ENCODE assay signal across 19 cellular contexts in genomic region chr10:70584366-70584765, GRCh38. TPM values are rescaled to one million over a fixed set of nuclear protein-coding genes. Genes with fewer than 3 reads are reported as not detected.
DNase-seq lines count a peak whose midpoint lies in the region; ATAC-seq and TF ChIP-seq lines count a peak whose summit lies in the region.
"Had no signal": no experiment of that assay in that cellular context is flagged by ENCODE, and none has a peak within 500 bp of the region (broad histone marks: within the 10 kb centered on the region; RNA-seq: fewer than 3 reads in every experiment).

No MANE protein-coding gene starts in this region.

- H3F3A ChIP-seq in OCI-LY1 (ENCODE audit: insufficient read depth, low read length) (peaks cover 16% of the 10 kb centered on the region), neural progenitor cell (ENCODE audit: low read depth) (peaks cover 19% of the 10 kb centered on the region)

- peaks cover 7% of the 10 kb centered on the region for H3K27me3 Mint-ChIP-seq in neural progenitor cell (ENCODE audit: insufficient read depth, low read depth)

- H3K4me3 ChIP-seq in HCT116 (replicated peaks in 1 of 2; ENCODE audit: low read depth in 1 of 2, low read length in 2 of 2), result no peak overlapping the region
- peak overlapping the region; percentile 41 for H3K4me3 ChIP-seq in OCI-LY1 (ENCODE audit: low read depth, low read length, poor library complexity, severe bottlenecking)
- H3K4me3 ChIP-seq in neural progenitor cell, result no peak overlapping the region

- TF ChIP-seq CTCF in HCT116 (IDR thresholded peaks at IDR 0.05 in 2 of 3, conservative IDR thresholded peaks at IDR 0.05 in 1 of 3; ENCODE audit: borderline replicate concordance in 1 of 3, insufficient read depth in 1 of 3, low read depth in 2 of 3, low read length in 2 of 3), result no peak
- no peak for TF ChIP-seq CTCF in OCI-LY1 (IDR thresholded peaks at IDR 0.05; ENCODE audit: low read length)
- TF ChIP-seq CTCF in neural progenitor cell (IDR thresholded peaks at IDR 0.05), result no peak

- no peak for TF ChIP-seq POLR2A in HCT116 (IDR thresholded peaks at IDR 0.05; ENCODE audit: borderline replicate concordance, extremely low read depth, insufficient read depth, insufficient read length)

- H3K9me2 ChIP-seq in HCT116 (ENCODE audit: insufficient read depth) (no peaks in the 10 kb centered on the region), OCI-LY1 (ENCODE audit: low read depth, low read length) (no peaks in the 10 kb centered on the region)

- H3K36me3 ChIP-seq in HCT116 (ENCODE audit: control insufficient read depth in 1 of 2, insufficient read depth in 2 of 2, low read length in 2 of 2) (no peaks in the 10 kb centered on the region), OCI-LY1 (ENCODE audit: insufficient read depth, low read length) (peaks cover 7% of the 10 kb centered on the region; the same call in 1 of the 2 replicates), neural progenitor cell (no peaks in the 10 kb centered on the region)

- H3K27ac ChIP-seq in HCT116 (ENCODE audit: low read depth, low read length) (peak overlapping the region; percentile 12; the same call in 1 of the 2 replicates), OCI-LY1 (ENCODE audit: low read depth, low read length, poor library complexity, severe bottlenecking) (peak overlapping the region; percentile 98), neural progenitor cell (no peak overlapping the region)

- H3K79me2 ChIP-seq in HCT116 (ENCODE audit: insufficient read depth, low read length), result no peaks in the 10 kb centered on the region
- H3K79me2 ChIP-seq in OCI-LY1 (ENCODE audit: insufficient read depth, low read length), result no peaks in the 10 kb centered on the region
- no peaks in the 10 kb centered on the region for H3K79me2 ChIP-seq in neural progenitor cell (ENCODE audit: low read depth)

- H3K27me3 ChIP-seq in HCT116 (ENCODE audit: insufficient read depth, low read length) (no peaks in the 10 kb centered on the region), OCI-LY1 (ENCODE audit: insufficient read depth, low read length) (no peaks in the 10 kb centered on the region), neural progenitor cell (no peaks in the 10 kb centered on the region)

- peak overlapping the region; percentile 35; the same call in 1 of the 2 replicates for H3K4me2 ChIP-seq in HCT116 (ENCODE audit: low read length)
- peak overlapping the region; percentile 66 for H3K4me2 ChIP-seq in OCI-LY1 (ENCODE audit: low read length)
- H3K4me2 ChIP-seq in neural progenitor cell, result peak overlapping the region; percentile 52

- ATAC-seq in HCT116 (no peak), GM19351 (IDR thresholded peaks at IDR 0.05; ENCODE audit: unreplicated experiment) (no peak), HG03520 (IDR thresholded peaks at IDR 0.05; ENCODE audit: unreplicated experiment) (no peak)
- ATAC-seq: activated CD4-positive, CD25-positive, alpha-beta regulatory T cell treated with anti-CD3 and anti-CD28 coated beads, Interleukin-2, amount 50 U/mL, for 24 hours had no signal

- no TSS peak for BruUV-seq in HCT116 (replicated peaks; lab: Mats Ljungman, UMichigan)

- DNase-seq in NCI-H748 (lab: John Stamatoyannopoulos, UW; ENCODE audit: unreplicated experiment), result peak; percentile 48
- no peak for DNase-seq in NCI-H748 treated with DMSO at 0.1 percent for 48 hours (lab: John Stamatoyannopoulos, UW)
- no peak for DNase-seq in HCT116 (ENCODE audit: low read depth, low spot score)
- DNase-seq in neural progenitor cell (ENCODE audit: low spot score), result peak; percentile 38
- no peak for DNase-seq in GM03348 (ENCODE audit: low spot score)
- DNase-seq: ACHN; amniotic stem cell; cerebellar nuclear complex; EL; stimulated activated naive CD4-positive, alpha-beta T cell treated with Interleukin-2 at 50 U/mL for 16 hours had no signal

- H3K4me1 ChIP-seq in HCT116 (ENCODE audit: control insufficient read depth in 1 of 2, insufficient read depth in 2 of 2, low read length in 2 of 2), result peaks cover 56 to 96% of the 10 kb centered on the region in 2 experiments
- H3K4me1 ChIP-seq in OCI-LY1 (ENCODE audit: insufficient read depth, low read length, severe bottlenecking), result peaks cover 80% of the 10 kb centered on the region
- H3K4me1 ChIP-seq in neural progenitor cell, result peaks cover 26% of the 10 kb centered on the region

- H3K4me3 Mint-ChIP-seq in neural progenitor cell, result no peak overlapping the region
- H3K4me3 Mint-ChIP-seq: CD8-positive, alpha-beta T cell; neural crest cell had no signal

- H3K9ac ChIP-seq in HCT116 (ENCODE audit: low read length) (peak overlapping the region; percentile 15; the same call in 1 of the 2 replicates), OCI-LY1 (ENCODE audit: low read length) (peak overlapping the region; percentile 72), neural progenitor cell (no peak overlapping the region)

- H3K27ac Mint-ChIP-seq in neural progenitor cell, result no peak overlapping the region
- H3K27ac Mint-ChIP-seq: CD8-positive, alpha-beta T cell had no signal

- no peak overlapping the region for H2AFZ ChIP-seq in HCT116 (ENCODE audit: low read depth, low read length, poor library complexity, severe bottlenecking)
- H2AFZ ChIP-seq in OCI-LY1 (ENCODE audit: low read length), result no peak overlapping the region
- H2AFZ ChIP-seq in neural progenitor cell (replicated peaks), result peak overlapping the region; percentile 37

- peaks cover 30% of the 10 kb centered on the region for H3K4me1 Mint-ChIP-seq in neural progenitor cell

- H3K9me3 ChIP-seq in HCT116 (ENCODE audit: control insufficient read depth in 1 of 2, insufficient read depth in 1 of 2, low read depth in 1 of 2, low read length in 2 of 2), result no peaks in the 10 kb centered on the region
- H3K9me3 ChIP-seq in OCI-LY1 (ENCODE audit: low read length), result no peaks in the 10 kb centered on the region
- no peaks in the 10 kb centered on the region for H3K9me3 ChIP-seq in neural progenitor cell (ENCODE audit: low read depth)

- intact Hi-C loops in HCT116 (cut with micrococcal nuclease), result no loop called here

- no peaks in the 10 kb centered on the region for H3K36me3 Mint-ChIP-seq in neural progenitor cell
- H3K36me3 Mint-ChIP-seq: CD8-positive, alpha-beta T cell had no signal

- POLR2A ChIA-PET in HCT116 (lab: Charles Lee), result interaction anchor here (2.1 kb wide), 1 partner anchor 12 kb away, joined by 5 read pairs; no protein-coding TSS in a partner anchor

- H4K20me1 ChIP-seq in HCT116 (ENCODE audit: insufficient read depth) (no peaks in the 10 kb centered on the region), OCI-LY1 (ENCODE audit: insufficient read depth, low read length) (no peaks in the 10 kb centered on the region), neural progenitor cell (ENCODE audit: low read depth) (no peaks in the 10 kb centered on the region)

- TF ChIP-seq RAD21 in HCT116 (IDR thresholded peaks at IDR 0.05; ENCODE audit: low read depth), result no peak

- CTCF ChIA-PET in HCT116 (lab: Charles Lee), result interaction anchor here (2.7 kb wide), 1 partner anchor 25 kb away, joined by 6 read pairs; no protein-coding TSS in a partner anchor

- RAD21 ChIA-PET in HCT116 (lab: Charles Lee; ENCODE audit: low non-redundant PET in 1 of 2, low total read pairs in 2 of 2, uncharacterized antibody in 2 of 2, unreplicated experiment in 2 of 2), result no interaction called here

- H3K9me3 Mint-ChIP-seq in neural progenitor cell, result no peaks in the 10 kb centered on the region
- H3K9me3 Mint-ChIP-seq: CD8-positive, alpha-beta T cell; neural crest cell had no signal

TF ChIP-seq in HCT116, 20 proteins besides CTCF, POLR2A, EP300 and RAD21 (continues in another document):
- TF ChIP-seq EZH2 (IDR thresholded peaks at IDR 0.05) (no peak), POLR2AphosphoS5 (IDR thresholded peaks at IDR 0.05; ENCODE audit: low read depth, low read length) (no peak), YY1 (IDR thresholded peaks at IDR 0.05; ENCODE audit: extremely low read depth, insufficient replicate concordance, low read depth, low read length) (no peak), FOSL1 (IDR thresholded peaks at IDR 0.05; ENCODE audit: low read depth) (no peak), TCF7L2 (IDR thresholded peaks at IDR 0.05; ENCODE audit: borderline replicate concordance, extremely low read depth, insufficient read depth, insufficient read length) (no peak), SIN3A (IDR thresholded peaks at IDR 0.05; ENCODE audit: low read depth) (no peak)
- TF ChIP-seq, protein P1, sequence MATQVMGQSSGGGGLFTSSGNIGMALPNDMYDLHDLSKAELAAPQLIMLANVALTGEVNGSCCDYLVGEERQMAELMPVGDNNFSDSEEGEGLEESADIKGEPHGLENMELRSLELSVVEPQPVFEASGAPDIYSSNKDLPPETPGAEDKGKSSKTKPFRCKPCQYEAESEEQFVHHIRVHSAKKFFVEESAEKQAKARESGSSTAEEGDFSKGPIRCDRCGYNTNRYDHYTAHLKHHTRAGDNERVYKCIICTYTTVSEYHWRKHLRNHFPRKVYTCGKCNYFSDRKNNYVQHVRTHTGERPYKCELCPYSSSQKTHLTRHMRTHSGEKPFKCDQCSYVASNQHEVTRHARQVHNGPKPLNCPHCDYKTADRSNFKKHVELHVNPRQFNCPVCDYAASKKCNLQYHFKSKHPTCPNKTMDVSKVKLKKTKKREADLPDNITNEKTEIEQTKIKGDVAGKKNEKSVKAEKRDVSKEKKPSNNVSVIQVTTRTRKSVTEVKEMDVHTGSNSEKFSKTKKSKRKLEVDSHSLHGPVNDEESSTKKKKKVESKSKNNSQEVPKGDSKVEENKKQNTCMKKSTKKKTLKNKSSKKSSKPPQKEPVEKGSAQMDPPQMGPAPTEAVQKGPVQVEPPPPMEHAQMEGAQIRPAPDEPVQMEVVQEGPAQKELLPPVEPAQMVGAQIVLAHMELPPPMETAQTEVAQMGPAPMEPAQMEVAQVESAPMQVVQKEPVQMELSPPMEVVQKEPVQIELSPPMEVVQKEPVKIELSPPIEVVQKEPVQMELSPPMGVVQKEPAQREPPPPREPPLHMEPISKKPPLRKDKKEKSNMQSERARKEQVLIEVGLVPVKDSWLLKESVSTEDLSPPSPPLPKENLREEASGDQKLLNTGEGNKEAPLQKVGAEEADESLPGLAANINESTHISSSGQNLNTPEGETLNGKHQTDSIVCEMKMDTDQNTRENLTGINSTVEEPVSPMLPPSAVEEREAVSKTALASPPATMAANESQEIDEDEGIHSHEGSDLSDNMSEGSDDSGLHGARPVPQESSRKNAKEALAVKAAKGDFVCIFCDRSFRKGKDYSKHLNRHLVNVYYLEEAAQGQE (IDR thresholded peaks at IDR 0.05; ENCODE audit: low read depth), result no peak

RNA-seq across cellular contexts. Expression of gene PRF1, which starts 18.2 kb away (rescaled TPM):
- total RNA-seq in HCT116 (2021; ENCODE audit: unreplicated experiment) (6.4 TPM), neural progenitor cell (ENCODE audit: low replicate concordance) (not detected in 2 replicates)
- 10.7 and 11.9 TPM in 2 replicates for polyA plus RNA-seq in HCT116 (2012)
- total RNA-seq: HT-29, LHCN-M2, neural crest cell had no signal
- polyA plus RNA-seq: keratinocyte had no signal

Comparison
In these comparisons a context has a peak if more than half of its experiments do, and no peak if none do; other contexts are left out.
1. DNase-seq: peak in NCI-H748 (single experiment) and neural progenitor cell (single experiment); none in NCI-H748 treated with DMSO at 0.1 percent for 48 hours (single experiment), HCT116 (single experiment) and GM03348 (single experiment).
2. Peak in every context shown above with its lines, with median percentiles within 50 percentile points of each other: H3K4me2 ChIP-seq.